29 cellular contexts compared by ENCODE assay signal in genomic region chr16:51394401-51394800, GRCh38.
"Had no signal": no experiment of that assay in that cellular context is flagged by ENCODE, and none has a peak within 500 bp of the region (broad histone marks: within the 10 kb centered on the region; RNA-seq: fewer than 3 reads in every experiment).

No MANE protein-coding gene starts in this region.

- ATAC-seq: left colon; left lung; lower lobe of right lung; natural killer cell; right cardiac atrium; sciatic nerve; stimulated activated naive B cell treated with anti-CD40 and anti-IgM and Interleukin-4, amounts not matched to agents 10 μg/mL and 1 μg/mL and 100 μg/mL, for 72 hours; stimulated activated naive CD8-positive, alpha-beta T cell treated with anti-CD3 and anti-CD28 coated beads, Interleukin-15, Interleukin-2, amounts not matched to agents 100 U/mL and 50 U/mL, for 24 hours had no signal

- H3K4me1 ChIP-seq: left lung, lower lobe of right lung, pancreas, prostate gland, stomach, tibial artery had no signal

- H3K9me3 ChIP-seq: pancreas, prostate gland, suprapubic skin, thoracic aorta, vagina had no signal

- FAIRE-seq: islet of Langerhans, kidney, pancreas had no signal

- H3K4me3 ChIP-seq: left lung, lower lobe of right lung, pancreas, prostate gland, skin epidermis, stomach, suprapubic skin, thoracic aorta, tibial artery, vagina had no signal

- H3K27ac ChIP-seq: left lung, lower lobe of right lung, pancreas, prostate gland, skin epidermis, stomach, suprapubic skin, thoracic aorta, tibial artery had no signal

- H3K36me3 ChIP-seq: left lung, lower lobe of right lung, pancreas, prostate gland, stomach, suprapubic skin, thoracic aorta, tibial artery, vagina had no signal

- DNase-seq: hypothalamus; immature natural killer cell; kidney; left colon; left lung; lower lobe of right lung; mammary epithelial cell; mesenchymal stem cell; naive B cell; natural killer cell; pancreas; posterior cingulate gyrus; retina; right cardiac atrium; stimulated activated CD4-positive, alpha-beta T cell treated with anti-CD3 and anti-CD28 coated beads, Interleukin-12 subunit alpha, Interleukin-12 subunit beta, amount 100 ng/mL, for 4 hours; stimulated activated CD4-positive, alpha-beta T cell treated with anti-CD3 and anti-CD28 coated beads, Interleukin-15, amount 100 ng/mL, for 24 hours; stimulated activated CD4-positive, alpha-beta T cell treated with anti-CD3 and anti-CD28 coated beads, Interleukin-2, amount 100 ng/mL, for 24 hours; stimulated activated CD4-positive, alpha-beta T cell treated with anti-CD3 and anti-CD28 coated beads, Interleukin-4, amount 100 ng/mL, for 1 hour; stimulated activated naive B cell treated with anti-CD40 and anti-IgM and Interleukin-4, amounts not matched to agents 10 μg/mL and 1 μg/mL and 100 μg/mL, for 72 hours; stimulated activated naive CD8-positive, alpha-beta T cell treated with anti-CD3 and anti-CD28 coated beads, Interleukin-15, Interleukin-2, amounts not matched to agents 100 U/mL and 50 U/mL, for 24 hours; stomach; tibial artery had no signal

- H3K27me3 ChIP-seq: pancreas, suprapubic skin, vagina had no signal
